Comparison of ENCODE assay signal across 7 cellular contexts in the genomic region with DNA sequence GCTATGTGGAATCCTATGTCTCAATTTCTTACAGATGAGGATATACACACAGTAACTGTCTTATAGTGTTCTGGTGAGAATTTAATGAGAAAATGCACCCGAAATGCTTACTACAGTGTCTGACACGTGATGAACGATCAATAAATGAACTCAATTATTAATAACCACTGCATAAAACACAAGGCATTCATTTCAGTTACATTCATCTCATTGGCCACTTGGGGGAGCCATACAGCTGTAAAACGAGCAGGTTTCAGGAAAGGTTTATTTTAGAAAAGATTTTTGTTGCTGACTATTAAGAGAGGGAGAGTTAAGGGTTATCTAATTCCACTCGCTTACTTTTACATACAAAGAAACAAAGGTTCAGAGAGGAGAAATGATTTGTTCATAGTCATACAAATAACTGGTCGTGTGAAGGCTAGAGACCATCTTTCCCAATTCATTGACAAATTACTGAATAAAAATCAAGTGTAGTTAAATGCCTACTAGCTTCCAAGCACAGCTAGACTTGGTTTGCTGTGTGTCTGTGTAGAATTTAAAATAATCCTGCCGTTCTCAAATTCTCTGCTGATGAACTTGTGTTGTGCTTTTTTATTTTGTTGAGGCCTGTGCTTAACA.
DNase-seq lines count a peak whose midpoint lies in the region; ATAC-seq and TF ChIP-seq lines count a peak whose summit lies in the region.

No MANE protein-coding gene starts in this region.

- H3K27me3 Mint-ChIP-seq in HFFc6 (ENCODE audit: insufficient read depth) = peaks cover 4% of the 10 kb centered on the region
- no peaks in the 10 kb centered on the region for H3K27me3 Mint-ChIP-seq in neural progenitor cell (ENCODE audit: insufficient read depth, low read depth)

- peak overlapping the region; percentile 3 for H2AFZ ChIP-seq in neural progenitor cell (replicated peaks)

- H3K27ac Mint-ChIP-seq in HFFc6 = no peak overlapping the region
- no peak overlapping the region for H3K27ac Mint-ChIP-seq in neural progenitor cell

- H3K27me3 ChIP-seq in SJCRH30 (no peaks in the 10 kb centered on the region), esophagus muscularis mucosa (no peaks in the 10 kb centered on the region), neural progenitor cell (no peaks in the 10 kb centered on the region)

- no peak overlapping the region for H3K4me2 ChIP-seq in neural progenitor cell

- peak; percentile 94 for TF ChIP-seq CTCF in HFFc6 (IDR thresholded peaks at IDR 0.05)
- TF ChIP-seq CTCF in esophagus muscularis mucosa (IDR thresholded peaks at IDR 0.05) = peak; percentile 74 to 75 (median 74)
- TF ChIP-seq CTCF in neural progenitor cell (IDR thresholded peaks at IDR 0.05) = peak; percentile 98

- no peaks in the 10 kb centered on the region for H3K4me1 ChIP-seq in SJCRH30
- H3K4me1 ChIP-seq in esophagus muscularis mucosa = peaks cover 0 to 21% (median 7%) of the 10 kb centered on the region in 4 donors
- no peaks in the 10 kb centered on the region for H3K4me1 ChIP-seq in neural progenitor cell

- no peak for ATAC-seq in GM19463 (IDR thresholded peaks at IDR 0.05; ENCODE audit: unreplicated experiment)
- no peak for ATAC-seq in GM18511 (IDR thresholded peaks at IDR 0.05; ENCODE audit: unreplicated experiment)

- no peak for TF ChIP-seq POLR2A in esophagus muscularis mucosa (IDR thresholded peaks at IDR 0.05; ENCODE audit: low read depth)

- H3K36me3 ChIP-seq in SJCRH30 = no peaks in the 10 kb centered on the region
- no peaks in the 10 kb centered on the region for H3K36me3 ChIP-seq in esophagus muscularis mucosa
- no peaks in the 10 kb centered on the region for H3K36me3 ChIP-seq in neural progenitor cell

- WGBS in esophagus muscularis mucosa = 6% methylated on average over 7 of the region's 7 CpGs

- no peak overlapping the region for H3K9ac ChIP-seq in neural progenitor cell

- H3K36me3 Mint-ChIP-seq in HFFc6 (ENCODE audit: low read depth) (no peaks in the 10 kb centered on the region), neural progenitor cell (no peaks in the 10 kb centered on the region)

- no peaks in the 10 kb centered on the region for H3K9me3 ChIP-seq in SJCRH30 (replicated peaks)
- H3K9me3 ChIP-seq in esophagus muscularis mucosa = no peaks in the 10 kb centered on the region
- H3K9me3 ChIP-seq in neural progenitor cell (ENCODE audit: low read depth) = no peaks in the 10 kb centered on the region

- peak; percentile 55 for DNase-seq in EL
- peak; percentile 38 for DNase-seq in HFFc6
- peak; percentile 58 to 88 for DNase-seq in SJCRH30
- DNase-seq in esophagus muscularis mucosa (ENCODE audit: extremely low spot score) = no peak
- peak; percentile 63 for DNase-seq in neural progenitor cell (ENCODE audit: low spot score)

- no peaks in the 10 kb centered on the region for H3K9me3 Mint-ChIP-seq in HFFc6
- no peaks in the 10 kb centered on the region for H3K9me3 Mint-ChIP-seq in neural progenitor cell

- TF ChIP-seq EP300 in esophagus muscularis mucosa (IDR thresholded peaks at IDR 0.05) = no peak

- H3K4me3 Mint-ChIP-seq in HFFc6 (no peak overlapping the region), neural progenitor cell (no peak overlapping the region)

- H3K4me3 ChIP-seq in SJCRH30 = no peak overlapping the region
- H3K4me3 ChIP-seq in esophagus muscularis mucosa = peak overlapping the region in 1 of 4 donors; percentile 11
- no peak overlapping the region for H3K4me3 ChIP-seq in neural progenitor cell

- no peak overlapping the region for H3K27ac ChIP-seq in SJCRH30
- peak overlapping the region; percentile 54 to 76 (median 67) for H3K27ac ChIP-seq in esophagus muscularis mucosa (replicated peaks in 1 of 4)
- H3K27ac ChIP-seq in neural progenitor cell = no peak overlapping the region

- H4K20me1 ChIP-seq in neural progenitor cell (ENCODE audit: low read depth) = no peaks in the 10 kb centered on the region

- no peaks in the 10 kb centered on the region for H3K79me2 ChIP-seq in neural progenitor cell (ENCODE audit: low read depth)

- no peaks in the 10 kb centered on the region for H3F3A ChIP-seq in neural progenitor cell (ENCODE audit: low read depth)

- intact Hi-C loops in esophagus muscularis mucosa (cut with DNase I) = loop anchor here (2.0 to 10.0 kb wide), 4 partner anchors 77 to 822 kb away; no protein-coding TSS in a partner anchor

- no peaks in the 10 kb centered on the region for H3K4me1 Mint-ChIP-seq in HFFc6 (ENCODE audit: low read depth)
- H3K4me1 Mint-ChIP-seq in neural progenitor cell = no peaks in the 10 kb centered on the region

Comparison
In these comparisons a context has a peak if more than half of its experiments do, and no peak if none do; other contexts are left out.
1. H3K27ac ChIP-seq: peak in esophagus muscularis mucosa (4 of 4); none in SJCRH30 (single experiment) and neural progenitor cell (single experiment).
2. Peak in every context shown above with its lines, with median percentiles within 50 percentile points of each other: CTCF ChIP-seq.